ENCODE assay signal across 28 cellular contexts in the genomic region with DNA sequence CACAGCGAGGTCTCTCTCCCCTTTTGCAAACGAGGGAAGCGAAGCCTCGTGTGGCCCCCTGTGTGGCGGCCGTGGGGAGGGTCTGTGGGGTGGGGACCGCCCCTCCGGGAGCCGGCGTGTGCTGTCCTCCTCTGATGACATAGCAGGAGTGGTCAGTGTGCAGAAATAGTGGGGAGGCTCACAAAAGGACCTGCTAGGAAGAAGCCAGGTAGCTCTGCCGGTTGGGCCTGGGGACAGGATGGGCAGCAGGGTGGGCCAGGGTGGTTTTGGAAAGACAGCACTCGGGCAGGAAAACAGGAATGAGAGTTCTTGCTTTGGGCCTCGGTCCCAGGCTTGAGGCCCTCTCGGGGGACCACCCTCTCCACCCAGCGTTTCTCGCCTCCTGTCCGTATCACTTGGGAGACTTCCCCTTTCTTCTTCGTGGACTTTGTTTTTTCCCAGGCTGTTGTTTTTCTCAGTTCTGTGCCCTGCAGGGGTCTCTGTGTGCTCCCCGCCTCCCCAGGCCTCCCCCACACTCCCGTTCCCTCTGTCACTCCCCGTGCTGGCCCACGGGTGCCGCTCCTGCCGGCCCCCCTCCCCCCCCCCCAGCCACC.
DNase-seq lines count a peak whose midpoint lies in the region; ATAC-seq, FAIRE-seq and TF ChIP-seq lines count a peak whose summit lies in the region.
"Had no signal": no experiment of that assay in that cellular context is flagged by ENCODE, and none has a peak within 500 bp of the region (broad histone marks: within the 10 kb centered on the region; RNA-seq: fewer than 3 reads in every experiment).

No MANE protein-coding gene starts in this region.

- H3K4me1 Mint-ChIP-seq in nephron progenitor cell = peaks cover 54% of the 10 kb centered on the region
- H3K4me1 Mint-ChIP-seq: memory B cell had no signal

- no peaks in the 10 kb centered on the region for H3K79me2 ChIP-seq in K562 (ENCODE audit: control insufficient read depth, insufficient read depth, low read length)

- intact Hi-C loops in right cardiac atrium (cut with DNase I) = no loop called here
- intact Hi-C loops in K562 (cut with micrococcal nuclease) = no loop called here
- intact Hi-C loops in right lobe of liver (cut with DNase I) = no loop called here

- BruUV-seq in K562 (replicated peaks; lab: Mats Ljungman, UMichigan) = no TSS peak

- H3K27ac Mint-ChIP-seq in nephron progenitor cell = peak overlapping the region; percentile 72
- H3K27ac Mint-ChIP-seq: activated CD8-positive, alpha-beta T cell treated with anti-CD3 and anti-CD28 coated beads for 36 hours; memory B cell had no signal

- no peak overlapping the region for H3K4me2 ChIP-seq in K562 (ENCODE audit: insufficient read depth, low read length)

- peaks cover 8% of the 10 kb centered on the region for H3K9me3 Mint-ChIP-seq in nephron progenitor cell
- H3K9me3 Mint-ChIP-seq: activated CD8-positive, alpha-beta T cell treated with anti-CD3 and anti-CD28 coated beads for 36 hours; memory B cell had no signal

- ATAC-seq in right cardiac atrium (no peak), K562 (no peak), omental fat pad (ENCODE audit: low FRiP score) (no peak), right lobe of liver (no peak)
- ATAC-seq: activated CD8-positive, alpha-beta T cell treated with anti-CD3 and anti-CD28 coated beads for 36 hours; HepG2 had no signal

- H3K9me1 ChIP-seq in K562 (ENCODE audit: control insufficient read depth, insufficient read depth, low read length) = no peaks in the 10 kb centered on the region

- no peak for TF ChIP-seq RAD21 in K562 (CRISPR knock-in tag; conservative IDR thresholded peaks at IDR 0.05 in 1 of 2, IDR thresholded peaks at IDR 0.05 in 1 of 2)

- H3K4me1 ChIP-seq in right atrium auricular region (no peaks in the 10 kb centered on the region), right cardiac atrium (ENCODE audit: control insufficient read depth, insufficient read depth, low read length) (no peaks in the 10 kb centered on the region), K562 (replicated peaks in 1 of 2; ENCODE audit: control insufficient read depth in 2 of 2, insufficient read depth in 2 of 2, low read length in 2 of 2) (peaks cover 0 to 19% of the 10 kb centered on the region in 2 experiments; a peak in 2 of 5 replicates), right lobe of liver (no peaks in the 10 kb centered on the region)
- H3K4me1 ChIP-seq: Caco-2, sigmoid colon, transverse colon had no signal

- no peaks in the 10 kb centered on the region for H3K36me3 Mint-ChIP-seq in nephron progenitor cell (ENCODE audit: low read depth)
- H3K36me3 Mint-ChIP-seq: CD14-positive monocyte, memory B cell had no signal

- H3K36me3 ChIP-seq in right atrium auricular region (no peaks in the 10 kb centered on the region), K562 (ENCODE audit: control insufficient read depth, insufficient read depth, low read length) (no peaks in the 10 kb centered on the region), brain microvascular endothelial cell (replicated peaks) (no peaks in the 10 kb centered on the region), right lobe of liver (no peaks in the 10 kb centered on the region)
- H3K36me3 ChIP-seq: esophagus squamous epithelium, sigmoid colon, transverse colon had no signal

- H3K9me3 ChIP-seq in right atrium auricular region (no peaks in the 10 kb centered on the region), right cardiac atrium (ENCODE audit: control insufficient read depth, low read length) (no peaks in the 10 kb centered on the region), K562 (replicated peaks; ENCODE audit: control insufficient read depth, insufficient read depth, low read depth, low read length) (no peaks in the 10 kb centered on the region), right lobe of liver (no peaks in the 10 kb centered on the region)
- H3K9me3 ChIP-seq: Caco-2, esophagus squamous epithelium, sigmoid colon, transverse colon had no signal

- WGBS in right cardiac atrium = 40% methylated on average over 24 of the region's 24 CpGs
- 18% methylated on average over 5 of the region's 24 CpGs for WGBS in K562 (ENCODE audit: insufficient coverage, low coverage, missing lambda C conversion rate)
- WGBS in right lobe of liver (ENCODE audit: insufficient coverage, low coverage, low lambda C conversion rate, missing lambda C conversion rate) = 25% methylated on average over 3 of the region's 24 CpGs

- peak; percentile 47 for DNase-seq in right atrium auricular region (ENCODE audit: low spot score)
- no peak for DNase-seq in right cardiac atrium
- no peak for DNase-seq in K562 (ENCODE audit: extremely low read depth in 1 of 4, low spot score in 3 of 4)
- no peak for DNase-seq in nephron progenitor cell
- DNase-seq in omental fat pad (ENCODE audit: low spot score) = no peak
- DNase-seq in brain microvascular endothelial cell = no peak
- no peak for DNase-seq in right lobe of liver
- DNase-seq: activated CD4-positive, CD25-positive, alpha-beta regulatory T cell treated with anti-CD3 and anti-CD28 coated beads, Interleukin-2, amount 50 U/mL, for 72 hours; activated CD8-positive, alpha-beta T cell treated with anti-CD3 and anti-CD28 coated beads for 36 hours; activated gamma-delta T cell; Caco-2; central memory CD4-positive, alpha-beta T cell; dermis blood vessel endothelial cell; esophagus squamous epithelium; foreskin melanocyte; HCEC 1CT; NCI-H1417 treated with DMSO at 0.1 percent for 48 hours; NCI-H2081; NCI-H2227 treated with DMSO at 0.1 percent for 48 hours; NCI-H526; sigmoid colon; stimulated activated CD4-positive, alpha-beta T cell treated with anti-CD3 and anti-CD28 coated beads, Interleukin-4, amount 100 ng/mL, for 1 hour; transverse colon had no signal

- no peak for FAIRE-seq in K562 (lab: Jason Lieb, UNC)
- FAIRE-seq: astrocyte, endometrium, HepG2 had no signal

- H3K27ac ChIP-seq in right atrium auricular region = no peak overlapping the region
- H3K27ac ChIP-seq in right cardiac atrium (ENCODE audit: low read length) = no peak overlapping the region
- no peak overlapping the region for H3K27ac ChIP-seq in K562 (ENCODE audit: extremely low read depth, low read depth, low read length)
- H3K27ac ChIP-seq in brain microvascular endothelial cell = no peak overlapping the region
- no peak overlapping the region for H3K27ac ChIP-seq in right lobe of liver
- H3K27ac ChIP-seq: esophagus squamous epithelium, sigmoid colon, transverse colon had no signal

- POLR2A ChIA-PET in K562 (lab: Yijun Ruan, JAX) = interaction anchor here (1.1 kb wide), 1 partner anchor 11 kb away, joined by 3 read pairs; no protein-coding TSS in a partner anchor

- CTCF ChIA-PET in K562 (lab: Yijun Ruan, JAX; ENCODE audit: low intra/inter-chr PET ratio) = no interaction called here

- H3K4me3 ChIP-seq in right atrium auricular region = no peak overlapping the region
- H3K4me3 ChIP-seq in right cardiac atrium (ENCODE audit: low read length) = no peak overlapping the region
- no peak overlapping the region for H3K4me3 ChIP-seq in K562
- H3K4me3 ChIP-seq in brain microvascular endothelial cell (ENCODE audit: low read depth, low read length) = no peak overlapping the region
- H3K4me3 ChIP-seq in right lobe of liver = no peak overlapping the region
- H3K4me3 ChIP-seq: esophagus squamous epithelium, sigmoid colon, transverse colon had no signal

- H3K9ac ChIP-seq in K562 (ENCODE audit: insufficient read depth in 1 of 2, low read depth in 2 of 2, low read length in 2 of 2) = no peak overlapping the region

- in situ Hi-C loops in K562 (cut with MboI) (no loop called here), brain microvascular endothelial cell (cut with HindIII; ENCODE audit: low pct_ligation_motif_present, low sequenced_read_pairs) (no loop called here)

- H2AFZ ChIP-seq in K562 (ENCODE audit: low read depth, low read length) = no peak overlapping the region

- no peak overlapping the region for H3K4me3 Mint-ChIP-seq in nephron progenitor cell
- H3K4me3 Mint-ChIP-seq: activated CD8-positive, alpha-beta T cell treated with anti-CD3 and anti-CD28 coated beads for 36 hours; CD14-positive monocyte; memory B cell had no signal

- no peak for TF ChIP-seq POLR2A in K562 (conservative IDR thresholded peaks at IDR 0.05)
- no peak for TF ChIP-seq POLR2A in right lobe of liver (IDR thresholded peaks at IDR 0.05)

- H4K20me1 ChIP-seq in K562 (replicated peaks; ENCODE audit: control insufficient read depth, insufficient read depth, low read length) = no peaks in the 10 kb centered on the region

- H3K27me3 Mint-ChIP-seq in nephron progenitor cell (ENCODE audit: low read depth, poor library complexity) = no peaks in the 10 kb centered on the region
- H3K27me3 Mint-ChIP-seq: activated CD8-positive, alpha-beta T cell treated with anti-CD3 and anti-CD28 coated beads for 36 hours had no signal

- no peak for TF ChIP-seq CTCF in right atrium auricular region (IDR thresholded peaks at IDR 0.05)
- TF ChIP-seq CTCF in K562 (IDR thresholded peaks at IDR 0.05 in 2 of 3, conservative IDR thresholded peaks at IDR 0.05 in 1 of 3; ENCODE audit: insufficient read depth in 2 of 3, low read depth in 1 of 3, low read length in 3 of 3) = no peak
- TF ChIP-seq CTCF in nephron progenitor cell (IDR thresholded peaks at IDR 0.05) = no peak
- no peak for TF ChIP-seq CTCF in omental fat pad (IDR thresholded peaks at IDR 0.05)
- no peak for TF ChIP-seq CTCF in brain microvascular endothelial cell (IDR thresholded peaks at IDR 0.05; ENCODE audit: low read depth, low read length, missing control alignments)
- TF ChIP-seq CTCF in right lobe of liver (IDR thresholded peaks at IDR 0.05) = no peak

- H3K27me3 ChIP-seq in right atrium auricular region (no peaks in the 10 kb centered on the region), right cardiac atrium (ENCODE audit: control insufficient read depth, insufficient read depth) (no peaks in the 10 kb centered on the region), K562 (ENCODE audit: control insufficient read depth in 2 of 2, insufficient read depth in 2 of 2, low read length in 2 of 2) (peaks cover 25 to 88% of the 10 kb centered on the region in 2 experiments; a peak in 4 of 5 replicates), brain microvascular endothelial cell (replicated peaks) (no peaks in the 10 kb centered on the region), right lobe of liver (no peaks in the 10 kb centered on the region)

- TF ChIP-seq EP300 in K562 (IDR thresholded peaks at IDR 0.05; ENCODE audit: low read length) = no peak

TF ChIP-seq in K562, 482 proteins besides CTCF, POLR2A, EP300 and RAD21 (continues in another document):
- TF ChIP-seq SPI1 (IDR thresholded peaks at IDR 0.05; ENCODE audit: borderline replicate concordance, low read depth, low read length) = peak; percentile 66; the same call in 1 of the 2 replicates
- no peak for TF ChIP-seq KDM1A (IDR thresholded peaks at IDR 0.05)
